Comparison of ENCODE assay signal across 12 cellular contexts in the genomic region with DNA sequence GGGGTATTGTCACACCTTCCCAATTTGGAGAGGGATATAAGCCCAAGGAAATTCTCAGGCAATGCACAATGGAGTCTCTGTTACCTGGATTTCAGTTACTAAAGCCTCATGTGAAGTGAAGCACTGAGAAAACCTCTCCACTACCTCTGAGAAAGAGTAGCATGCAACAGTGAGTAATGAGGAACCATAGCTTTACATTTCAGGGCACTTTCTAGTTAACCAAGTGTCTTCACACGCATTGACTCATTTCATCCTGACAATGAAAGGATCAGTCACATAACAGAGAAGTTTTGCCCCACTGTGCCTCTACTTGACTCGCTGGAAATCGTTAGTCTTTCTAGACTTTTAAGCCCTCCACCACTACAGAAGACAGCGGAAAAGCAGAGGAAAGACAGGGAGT.
A peak's percentile ranks its signal among the peaks of the same experiment; 100 is the strongest.
DNase-seq lines count a peak whose midpoint lies in the region; ATAC-seq, FAIRE-seq and TF ChIP-seq lines count a peak whose summit lies in the region.
"Had no signal": no experiment of that assay in that cellular context is flagged by ENCODE, and none has a peak within 500 bp of the region (broad histone marks: within the 10 kb centered on the region; RNA-seq: fewer than 3 reads in every experiment).

No MANE protein-coding gene starts in this region.

- POLR2A ChIA-PET in activated B cell treated with CpG ODN at 0.5 μM for 24 hours (lab: Charles Lee) = interaction anchor here (0.6 to 8.7 kb wide), 15 partner anchors 9 to 570 kb away, joined by 3 to 155 read pairs (median 4); a partner anchor contains a TSS

- DNase-seq in activated B cell treated with CpG ODN at 0.5 μM for 24 hours (no peak), NCI-H69 (lab: John Stamatoyannopoulos, UW) (no peak), NCI-H1105 (lab: John Stamatoyannopoulos, UW) (no peak), NCI-H1417 (lab: John Stamatoyannopoulos, UW) (no peak), urothelium cell line (ENCODE audit: low spot score) (no peak)
- DNase-seq: activated T-cell treated with anti-CD3 and anti-CD28 coated beads, Interleukin-2, amount 50 U/mL, for 4 hours; NK-92 treated with Interleukin-12 subunit alpha and Interleukin-12 subunit beta, amount 100 ng/mL, for 24 hours; T1000 had no signal

- no peaks in the 10 kb centered on the region for H3K9me3 Mint-ChIP-seq in activated B cell treated with CpG ODN at 0.5 μM for 24 hours
- H3K9me3 Mint-ChIP-seq: activated T-cell treated with anti-CD3 and anti-CD28 coated beads, Interleukin-2, amount 50 U/mL, for 4 hours had no signal

- no peaks in the 10 kb centered on the region for H3K27me3 Mint-ChIP-seq in activated B cell treated with CpG ODN at 0.5 μM for 24 hours

- ATAC-seq in GM18867 (IDR thresholded peaks at IDR 0.05; ENCODE audit: unreplicated experiment) (peak; percentile 68), GM21423 (IDR thresholded peaks at IDR 0.05; ENCODE audit: unreplicated experiment) (peak; percentile 58), HG03066 (IDR thresholded peaks at IDR 0.05; ENCODE audit: low read depth, unreplicated experiment) (peak; percentile 56), activated B cell treated with CpG ODN at 0.5 μM for 24 hours (ENCODE audit: low read depth) (peak; percentile 49)
- ATAC-seq: activated T-cell treated with anti-CD3 and anti-CD28 coated beads, Interleukin-2, amount 50 U/mL, for 4 hours had no signal

- no peak for FAIRE-seq in urothelium cell line (lab: Jason Lieb, UNC)
- FAIRE-seq: frontal cortex had no signal

- H3K36me3 Mint-ChIP-seq in activated B cell treated with CpG ODN at 0.5 μM for 24 hours (ENCODE audit: low read depth) = peaks cover 8% of the 10 kb centered on the region

- TF ChIP-seq CTCF in activated B cell treated with CpG ODN at 0.5 μM for 24 hours (IDR thresholded peaks at IDR 0.05) = no peak

- peaks cover 77% of the 10 kb centered on the region for H3K4me1 Mint-ChIP-seq in activated B cell treated with CpG ODN at 0.5 μM for 24 hours

- intact Hi-C loops in activated B cell treated with CpG ODN at 0.5 μM for 24 hours (cut with micrococcal nuclease) = loop anchor here (1.0 to 10.0 kb wide), 4 partner anchors 8 to 1516 kb away; no protein-coding TSS in a partner anchor

- peak overlapping the region; percentile 92 for H3K27ac Mint-ChIP-seq in activated B cell treated with CpG ODN at 0.5 μM for 24 hours

- H3K4me3 Mint-ChIP-seq in activated B cell treated with CpG ODN at 0.5 μM for 24 hours = peak overlapping the region; percentile 61
- H3K4me3 Mint-ChIP-seq: activated T-cell treated with anti-CD3 and anti-CD28 coated beads, Interleukin-2, amount 50 U/mL, for 4 hours had no signal

- CTCF ChIA-PET in activated B cell treated with CpG ODN at 0.5 μM for 24 hours (lab: Charles Lee) = no interaction called here
